In the genomic region with DNA sequence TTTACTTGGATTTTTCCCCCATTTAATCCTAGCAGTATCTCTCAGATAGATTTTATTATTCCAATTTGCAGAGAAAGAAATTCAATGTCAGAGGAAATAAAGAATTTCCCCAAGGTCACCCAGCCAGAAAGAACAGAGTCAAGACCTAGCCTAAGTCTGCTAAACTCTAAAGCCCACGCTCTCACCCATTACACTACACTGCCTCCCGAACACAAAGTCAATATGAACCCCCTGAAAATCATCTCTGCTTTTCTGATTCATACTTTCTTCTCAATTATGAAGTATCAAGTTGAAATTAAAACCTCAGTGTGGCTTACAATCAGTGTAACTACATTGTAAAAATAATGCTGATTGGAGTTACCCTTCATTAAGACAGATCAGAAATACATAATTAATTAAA, we compare ENCODE assay signal across 28 cellular contexts.
DNase-seq lines count a peak whose midpoint lies in the region; ATAC-seq and TF ChIP-seq lines count a peak whose summit lies in the region.
"Had no signal": no experiment of that assay in that cellular context is flagged by ENCODE, and none has a peak within 500 bp of the region (broad histone marks: within the 10 kb centered on the region; RNA-seq: fewer than 3 reads in every experiment).

No MANE protein-coding gene starts in this region.

- no peaks in the 10 kb centered on the region for H3K36me3 ChIP-seq in OCI-LY7 (ENCODE audit: insufficient read depth, low read length)
- H3K36me3 ChIP-seq in left ventricle myocardium inferior, result no peaks in the 10 kb centered on the region
- H3K36me3 ChIP-seq: HAP-1, Peyer's patch had no signal

- no peaks in the 10 kb centered on the region for H3K36me3 Mint-ChIP-seq in activated T-cell treated with anti-CD3 and anti-CD28 coated beads, Interleukin-2, amount 50 U/mL, for 72 hours (ENCODE audit: insufficient read depth in 2 of 2)
- H3K36me3 Mint-ChIP-seq in brain, result peaks cover 5% of the 10 kb centered on the region
- peaks cover under 1 to 19% of the 10 kb centered on the region in 2 donors for H3K36me3 Mint-ChIP-seq in stimulated activated naive B cell treated with anti-CD40 and anti-IgM and Interleukin-4, amounts not matched to agents 10 μg/mL and 1 μg/mL and 100 μg/mL, for 72 hours
- H3K36me3 Mint-ChIP-seq: IgD-negative memory B cell had no signal

- no peak; the same call in 1 of the 2 replicates for TF ChIP-seq CTCF in OCI-LY7 (conservative IDR thresholded peaks at IDR 0.05; ENCODE audit: low read length)
- TF ChIP-seq CTCF in brain (conservative IDR thresholded peaks at IDR 0.05), result no peak
- no peak for TF ChIP-seq CTCF in left ventricle myocardium inferior (IDR thresholded peaks at IDR 0.05; ENCODE audit: borderline replicate concordance)

- no TSS peak for BruUV-seq in OCI-LY7 (replicated peaks; lab: Mats Ljungman, UMichigan)

- H3K27me3 ChIP-seq in left ventricle myocardium inferior (ENCODE audit: low read depth), result no peaks in the 10 kb centered on the region
- H3K27me3 ChIP-seq: Peyer's patch had no signal

- intact Hi-C loops in OCI-LY7 (cut with micrococcal nuclease; ENCODE audit: unreplicated experiment) (no loop called here), left ventricle myocardium inferior (cut with micrococcal nuclease) (no loop called here)

- H3K4me3 Mint-ChIP-seq in activated T-cell treated with anti-CD3 and anti-CD28 coated beads, Interleukin-2, amount 50 U/mL, for 72 hours, result peak overlapping the region in 1 of 2 donors; percentile 28
- H3K4me3 Mint-ChIP-seq in brain, result no peak overlapping the region
- no peak overlapping the region for H3K4me3 Mint-ChIP-seq in stimulated activated naive B cell treated with anti-CD40 and anti-IgM and Interleukin-4, amounts not matched to agents 10 μg/mL and 1 μg/mL and 100 μg/mL, for 72 hours
- H3K4me3 Mint-ChIP-seq: CD8-positive, alpha-beta T cell; GM23338; IgD-negative memory B cell had no signal

- H3K79me2 ChIP-seq in OCI-LY7 (ENCODE audit: insufficient read depth, low read depth, low read length), result peaks cover 8% of the 10 kb centered on the region; the same call in 1 of the 2 replicates

- no peaks in the 10 kb centered on the region for H3K9me3 Mint-ChIP-seq in activated T-cell treated with anti-CD3 and anti-CD28 coated beads, Interleukin-2, amount 50 U/mL, for 72 hours
- H3K9me3 Mint-ChIP-seq in brain, result no peaks in the 10 kb centered on the region
- H3K9me3 Mint-ChIP-seq in stimulated activated naive B cell treated with anti-CD40 and anti-IgM and Interleukin-4, amounts not matched to agents 10 μg/mL and 1 μg/mL and 100 μg/mL, for 72 hours, result no peaks in the 10 kb centered on the region
- H3K9me3 Mint-ChIP-seq: CD8-positive, alpha-beta T cell; GM23338; IgD-negative memory B cell had no signal

- H4K20me1 ChIP-seq in OCI-LY7 (ENCODE audit: insufficient read depth, low read length), result no peaks in the 10 kb centered on the region

- H3K9me3 ChIP-seq in OCI-LY7 (ENCODE audit: low read length) (no peaks in the 10 kb centered on the region), left ventricle myocardium inferior (replicated peaks) (no peaks in the 10 kb centered on the region)
- H3K9me3 ChIP-seq: Caco-2, HAP-1, Peyer's patch, SK-N-SH had no signal

- H3K27me3 Mint-ChIP-seq in activated T-cell treated with anti-CD3 and anti-CD28 coated beads, Interleukin-2, amount 50 U/mL, for 72 hours (ENCODE audit: low read depth), result no peaks in the 10 kb centered on the region
- no peaks in the 10 kb centered on the region for H3K27me3 Mint-ChIP-seq in brain
- no peaks in the 10 kb centered on the region for H3K27me3 Mint-ChIP-seq in stimulated activated naive B cell treated with anti-CD40 and anti-IgM and Interleukin-4, amounts not matched to agents 10 μg/mL and 1 μg/mL and 100 μg/mL, for 72 hours
- H3K27me3 Mint-ChIP-seq: IgD-negative memory B cell had no signal

- H3K4me3 ChIP-seq in OCI-LY7 (ENCODE audit: low read depth, low read length, poor library complexity, severe bottlenecking), result peak overlapping the region; percentile 27
- H3K4me3 ChIP-seq in left ventricle myocardium inferior, result no peak overlapping the region
- H3K4me3 ChIP-seq: GM12878, GM23338, HAP-1, Peyer's patch had no signal

- H3K9me2 ChIP-seq in OCI-LY7 (ENCODE audit: insufficient read depth, low read length), result no peaks in the 10 kb centered on the region
- H3K9me2 ChIP-seq: SK-N-SH had no signal

- CTCF ChIA-PET in OCI-LY7 (lab: Charles Lee; ENCODE audit: unreplicated experiment), result no interaction called here

- POLR2A ChIA-PET in OCI-LY7 (lab: Charles Lee), result interaction anchor here (0.6 to 3.0 kb wide), 4 partner anchors 14 to 181 kb away, joined by 3 to 7 read pairs (median 6); no protein-coding TSS in a partner anchor

- ATAC-seq in activated T-cell treated with anti-CD3 and anti-CD28 coated beads, Interleukin-2, amount 50 U/mL, for 72 hours (replicated peaks in 1 of 2), result peak; percentile 74 to 78
- ATAC-seq in stimulated activated naive B cell treated with anti-CD40 and anti-IgM and Interleukin-4, amounts not matched to agents 10 μg/mL and 1 μg/mL and 100 μg/mL, for 72 hours (replicated peaks), result no peak
- ATAC-seq: CD8-positive, alpha-beta T cell; GM12878; GM23338 had no signal

- peaks cover 38% of the 10 kb centered on the region for H3K4me1 Mint-ChIP-seq in activated T-cell treated with anti-CD3 and anti-CD28 coated beads, Interleukin-2, amount 50 U/mL, for 72 hours (ENCODE audit: low read depth)
- H3K4me1 Mint-ChIP-seq in brain, result peaks cover 42% of the 10 kb centered on the region
- H3K4me1 Mint-ChIP-seq in stimulated activated naive B cell treated with anti-CD40 and anti-IgM and Interleukin-4, amounts not matched to agents 10 μg/mL and 1 μg/mL and 100 μg/mL, for 72 hours, result peaks cover 36 to 51% of the 10 kb centered on the region in 2 donors

- peak overlapping the region; percentile 11 for H3K27ac ChIP-seq in OCI-LY7 (ENCODE audit: low read depth, low read length, poor library complexity, severe bottlenecking)
- H3K27ac ChIP-seq in left ventricle myocardium inferior (replicated peaks), result no peak overlapping the region
- H3K27ac ChIP-seq: C4-2B, HL-60, KMS-11, Peyer's patch had no signal

- no peak overlapping the region for H3K27ac Mint-ChIP-seq in activated T-cell treated with anti-CD3 and anti-CD28 coated beads, Interleukin-2, amount 50 U/mL, for 72 hours
- peak overlapping the region in 3 of 5 experiments; percentile 5 to 16 (median 15) for H3K27ac Mint-ChIP-seq in brain
- H3K27ac Mint-ChIP-seq in stimulated activated naive B cell treated with anti-CD40 and anti-IgM and Interleukin-4, amounts not matched to agents 10 μg/mL and 1 μg/mL and 100 μg/mL, for 72 hours, result peak overlapping the region; percentile 5
- H3K27ac Mint-ChIP-seq: CD8-positive, alpha-beta T cell; GM23338 had no signal

- H3K4me1 ChIP-seq in OCI-LY7 (ENCODE audit: insufficient read depth, low read length, poor library complexity, severe bottlenecking) (peaks cover 71% of the 10 kb centered on the region), left ventricle myocardium inferior (peaks cover 28% of the 10 kb centered on the region)
- H3K4me1 ChIP-seq: Caco-2, HAP-1 had no signal

- H3K4me2 ChIP-seq in OCI-LY7 (ENCODE audit: low read length), result peak overlapping the region; percentile 56
- H3K4me2 ChIP-seq: GM23338, KMS-11, SK-N-SH had no signal

- peak overlapping the region; percentile 63; the same call in 1 of the 2 replicates for H2AFZ ChIP-seq in OCI-LY7 (ENCODE audit: low read length)
- H2AFZ ChIP-seq: GM23338 had no signal

- DNase-seq in activated T-cell treated with anti-CD3 and anti-CD28 coated beads, Interleukin-2, amount 50 U/mL, for 72 hours, result no peak
- no peak for DNase-seq in activated T-cell treated with anti-CD3 and anti-CD28 coated beads for 4 hours
- no peak for DNase-seq in OCI-LY7 (ENCODE audit: low spot score)
- DNase-seq in stimulated activated naive B cell treated with anti-CD40 and anti-IgM and Interleukin-4, amounts not matched to agents 10 μg/mL and 1 μg/mL and 100 μg/mL, for 72 hours, result no peak
- no peak for DNase-seq in NCI-H524 treated with DMSO at 0.1 percent for 48 hours (lab: John Stamatoyannopoulos, UW)
- DNase-seq in left ventricle myocardium inferior, result no peak
- DNase-seq: Caco-2; CD8-positive, alpha-beta T cell; DMS 273 treated with DMSO at 0.1 percent for 48 hours; DMS79; EL; GDM1; NCI-H1048; NCI-H1417; NCI-H1694; NCI-H2029 treated with DMSO at 0.1 percent for 48 hours; NCI-H69; OCI-M1; Peyer's patch; SK-N-SH had no signal

Comparison
In these comparisons a context has a peak if more than half of its experiments do, and no peak if none do; other contexts are left out.
1. ATAC-seq: peak in activated T-cell treated with anti-CD3 and anti-CD28 coated beads, Interleukin-2, amount 50 U/mL, for 72 hours (2 of 2); none in stimulated activated naive B cell treated with anti-CD40 and anti-IgM and Interleukin-4, amounts not matched to agents 10 μg/mL and 1 μg/mL and 100 μg/mL, for 72 hours (0 of 2).